ENCODE assay signal across 15 cellular contexts in the genomic region with DNA sequence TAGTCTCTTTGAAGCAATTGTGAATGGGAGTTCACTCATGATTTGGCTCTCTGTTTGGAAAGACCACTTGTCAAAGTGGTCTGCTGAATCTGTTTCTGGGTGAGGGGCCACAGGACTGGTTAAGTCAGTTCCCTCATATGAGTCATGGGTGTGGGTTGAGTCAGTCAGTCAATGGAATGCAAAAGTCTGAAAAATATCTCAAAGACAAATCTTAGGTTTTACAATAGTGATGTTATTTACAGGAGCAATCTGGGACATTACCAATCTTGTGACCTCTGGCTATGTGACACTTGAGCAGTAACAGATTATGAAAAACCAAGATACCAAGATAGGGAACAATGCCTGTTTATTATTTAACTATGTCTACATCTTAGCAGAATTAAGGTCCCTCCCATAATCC.
DNase-seq lines count a peak whose midpoint lies in the region; ATAC-seq, FAIRE-seq and TF ChIP-seq lines count a peak whose summit lies in the region.
"Had no signal": no experiment of that assay in that cellular context is flagged by ENCODE, and none has a peak within 500 bp of the region (broad histone marks: within the 10 kb centered on the region; RNA-seq: fewer than 3 reads in every experiment).

No MANE protein-coding gene starts in this region.

- FAIRE-seq in HTR-8/SVneo (lab: Jason Lieb, UNC): peak; percentile 75
- FAIRE-seq: K562 had no signal

- TF ChIP-seq CTCF in choroid plexus epithelial cell (conservative IDR thresholded peaks at IDR 0.05; ENCODE audit: low read depth, low read length): no peak

- in situ Hi-C loops in G401 (cut with HindIII; ENCODE audit: low sequenced_read_pairs): no loop called here

- no peak for ATAC-seq in GM18909 (IDR thresholded peaks at IDR 0.05; ENCODE audit: poor library complexity, unreplicated experiment)
- ATAC-seq: K562 had no signal

- no peak overlapping the region for H3K4me3 ChIP-seq in choroid plexus epithelial cell (ENCODE audit: low read depth, low read length)
- H3K4me3 ChIP-seq: K562, testis had no signal

- DNase-seq in AG20443 (ENCODE audit: low spot score) (peak; percentile 22), HTR-8/SVneo (ENCODE audit: insufficient read length, low spot score) (no peak), choroid plexus epithelial cell (ENCODE audit: low read depth) (peak; percentile 81), kidney tubule cell (ENCODE audit: low spot score) (peak; percentile 59), G401 (ENCODE audit: low spot score) (no peak), NCI-H748 treated with DMSO at 0.1 percent for 48 hours (lab: John Stamatoyannopoulos, UW) (no peak), DMS 273 (lab: John Stamatoyannopoulos, UW; ENCODE audit: unreplicated experiment) (no peak)
- DNase-seq: activated gamma-delta T cell treated with Interleukin-2 at 50 U/mL for 16 hours, DMS79, NCI-H146, NCI-H69, SHP77 treated with DMSO at 0.1 percent for 48 hours, testis had no signal

Comparison
In these comparisons a context has a peak if more than half of its experiments do, and no peak if none do; other contexts are left out.
1. DNase-seq: peak in AG20443 (single experiment), choroid plexus epithelial cell (single experiment) and kidney tubule cell (single experiment); none in HTR-8/SVneo (single experiment), G401 (single experiment), NCI-H748 treated with DMSO at 0.1 percent for 48 hours (single experiment) and DMS 273 (single experiment).